ENCODE assay signal across 26 cellular contexts in genomic region chr5:149202910-149203451, GRCh38.
"Had no signal": no experiment of that assay in that cellular context is flagged by ENCODE, and none has a peak within 500 bp of the region (broad histone marks: within the 10 kb centered on the region; RNA-seq: fewer than 3 reads in every experiment).

No MANE protein-coding gene starts in this region.

- H3K27ac ChIP-seq: ascending aorta, body of pancreas, Peyer's patch, RWPE1 had no signal

- H3K4me3 ChIP-seq: ascending aorta, body of pancreas, Peyer's patch, SJCRH30 had no signal

- H3K27me3 ChIP-seq: ascending aorta, body of pancreas, Peyer's patch, SJCRH30 had no signal

- H3K4me3 Mint-ChIP-seq: activated CD8-positive, alpha-beta T cell treated with anti-CD3 and anti-CD28 coated beads, Interleukin-2, amount 10 ng/mL, durations not matched to agents 7 days and 5 days; activated naive CD8-positive, alpha-beta T cell treated with anti-CD3 and anti-CD28 coated beads, Interleukin-2, amount 50 U/mL, for 24 hours; activated T-cell treated with anti-CD3 and anti-CD28 coated beads, Interleukin-2, amount 50 U/mL, for 4 hours; T-helper 1 cell treated with Interleukin-12 subunit alpha and Interleukin-12 subunit beta and Interleukin-4 antibody, amounts not matched to agents 30 μg/mL and 1 μg/mL, for 36 hours had no signal

- ATAC-seq: activated CD4-positive, CD25-positive, alpha-beta regulatory T cell treated with anti-CD3 and anti-CD28 coated beads, Interleukin-2, amount 50 U/mL, for 24 hours; activated CD8-positive, alpha-beta T cell treated with anti-CD3 and anti-CD28 coated beads, Interleukin-2, amount 10 ng/mL, durations not matched to agents 7 days and 5 days; activated naive CD4-positive, alpha-beta T cell treated with anti-CD3 and anti-CD28 coated beads, Interleukin-2, amount 50 U/mL, for 72 hours; activated naive CD8-positive, alpha-beta T cell treated with anti-CD3 and anti-CD28 coated beads, Interleukin-2, amount 50 U/mL, for 24 hours; activated T-cell treated with anti-CD3 and anti-CD28 coated beads, Interleukin-2, amount 50 U/mL, for 4 hours; body of pancreas had no signal

- H3K36me3 Mint-ChIP-seq: activated naive CD4-positive, alpha-beta T cell treated with anti-CD3 and anti-CD28 coated beads, Interleukin-2, amount 50 U/mL, for 72 hours had no signal

- DNase-seq: activated CD4-positive, alpha-beta T cell treated with anti-CD3 and anti-CD28 coated beads for 4 hours; activated CD4-positive, alpha-beta T cell treated with anti-CD3 and anti-CD28 coated beads, Interleukin-2, amount 50 U/mL, for 4 hours; activated CD8-positive, alpha-beta T cell treated with anti-CD3 and anti-CD28 coated beads, Interleukin-2, amount 10 ng/mL, durations not matched to agents 7 days and 5 days; activated effector memory CD4-positive, alpha-beta T cell treated with anti-CD3 and anti-CD28 coated beads, Interleukin-2, amount 50 U/mL, for 16 hours; activated naive CD4-positive, alpha-beta T cell treated with Interleukin-2 at 50 U/mL for 16 hours; activated naive CD8-positive, alpha-beta T cell treated with anti-CD3 and anti-CD28 coated beads, Interleukin-2, amount 50 U/mL, for 24 hours; activated T-cell treated with anti-CD3 and anti-CD28 coated beads, Interleukin-2, amount 50 U/mL, for 4 hours; amniotic stem cell; body of pancreas; Karpas-422; MM.1S; NCI-H1105; NCI-H1436; NCI-H1694 treated with DMSO at 0.1 percent for 48 hours; NCI-H2029 treated with DMSO at 0.1 percent for 48 hours; NCI-H510A treated with DMSO at 0.1 percent for 48 hours; NCI-H69; NK-92 treated with Interleukin-12 subunit alpha and Interleukin-12 subunit beta, amount 100 ng/mL, for 24 hours; Peyer's patch; Right ventricle myocardium superior; SJCRH30 had no signal

- H3K4me1 Mint-ChIP-seq: activated naive CD8-positive, alpha-beta T cell treated with anti-CD3 and anti-CD28 coated beads, Interleukin-2, amount 50 U/mL, for 24 hours had no signal

- H3K27me3 Mint-ChIP-seq: activated naive CD8-positive, alpha-beta T cell treated with anti-CD3 and anti-CD28 coated beads, Interleukin-2, amount 50 U/mL, for 24 hours had no signal

- H3K4me1 ChIP-seq: ascending aorta, body of pancreas, Peyer's patch had no signal

- H3K9me3 ChIP-seq: ascending aorta, body of pancreas, Peyer's patch, SJCRH30 had no signal

- H3K27ac Mint-ChIP-seq: activated CD8-positive, alpha-beta T cell treated with anti-CD3 and anti-CD28 coated beads, Interleukin-2, amount 10 ng/mL, durations not matched to agents 7 days and 5 days; activated naive CD4-positive, alpha-beta T cell treated with anti-CD3 and anti-CD28 coated beads, Interleukin-2, amount 50 U/mL, for 72 hours; activated naive CD8-positive, alpha-beta T cell treated with anti-CD3 and anti-CD28 coated beads, Interleukin-2, amount 50 U/mL, for 24 hours; T-helper 1 cell treated with Interleukin-12 subunit alpha and Interleukin-12 subunit beta and Interleukin-4 antibody, amounts not matched to agents 30 μg/mL and 1 μg/mL, for 36 hours had no signal

- H3K36me3 ChIP-seq: Peyer's patch, SJCRH30 had no signal

- H3K9me3 Mint-ChIP-seq: activated naive CD4-positive, alpha-beta T cell treated with anti-CD3 and anti-CD28 coated beads, Interleukin-2, amount 50 U/mL, for 72 hours; activated naive CD8-positive, alpha-beta T cell treated with anti-CD3 and anti-CD28 coated beads, Interleukin-2, amount 50 U/mL, for 24 hours; activated T-cell treated with anti-CD3 and anti-CD28 coated beads, Interleukin-2, amount 50 U/mL, for 4 hours; T-helper 1 cell treated with Interleukin-12 subunit alpha and Interleukin-12 subunit beta and Interleukin-4 antibody, amounts not matched to agents 30 μg/mL and 1 μg/mL, for 36 hours had no signal
